ENCODE assay signal across 8 cellular contexts in genomic region chr12:6335451-6336078, GRCh38. TPM values are rescaled to one million over a fixed set of nuclear protein-coding genes. Genes with fewer than 3 reads are reported as not detected.
A peak's percentile ranks its signal among the peaks of the same experiment; 100 is the strongest.
DNase-seq lines count a peak whose midpoint lies in the region; ATAC-seq and TF ChIP-seq lines count a peak whose summit lies in the region.

No MANE protein-coding gene starts in this region.

- no peaks in the 10 kb centered on the region for H3K9me3 ChIP-seq in OCI-LY7 (ENCODE audit: low read length)
- no peaks in the 10 kb centered on the region for H3K9me3 ChIP-seq in osteoblast (ENCODE audit: low read depth, low read length)
- H3K9me3 ChIP-seq in thyroid gland, result no peaks in the 10 kb centered on the region

- intact Hi-C loops in OCI-LY7 (cut with micrococcal nuclease; ENCODE audit: unreplicated experiment), result loop anchor here (1.0 to 5.0 kb wide), 4 partner anchors 32 to 197 kb away; partner anchors contain the start of gene GAPDH
- intact Hi-C loops in thyroid gland (cut with DNase I), result loop anchor here (5.0 kb wide), 2 partner anchors 47 to 202 kb away; partner anchors contain the start of gene LTBR

- H3K4me2 ChIP-seq in OCI-LY7 (ENCODE audit: low read length) (peak overlapping the region; percentile 81), osteoblast (ENCODE audit: insufficient read depth, low read length) (peak overlapping the region; percentile 96)

- peaks cover 72% of the 10 kb centered on the region for H3K4me1 ChIP-seq in OCI-LY7 (ENCODE audit: insufficient read depth, low read length, poor library complexity, severe bottlenecking)
- H3K4me1 ChIP-seq in osteoblast (ENCODE audit: insufficient read depth, low read length), result peaks cover 83% of the 10 kb centered on the region
- H3K4me1 ChIP-seq in thyroid gland, result peaks cover 49 to 75% of the 10 kb centered on the region in 2 donors

- POLR2A ChIA-PET in OCI-LY7 (lab: Charles Lee), result interaction anchor here (0.6 to 4.0 kb wide), 7 partner anchors 9 to 90 kb away, joined by 3 to 55 read pairs (median 5); no protein-coding TSS in a partner anchor

- H3K9me2 ChIP-seq in OCI-LY7 (ENCODE audit: insufficient read depth, low read length), result no peaks in the 10 kb centered on the region

- CTCF ChIA-PET in OCI-LY7 (lab: Charles Lee; ENCODE audit: unreplicated experiment), result interaction anchor here (0.6 to 1.8 kb wide), 5 partner anchors 9 to 130 kb away, joined by 3 to 9 read pairs (median 4); no protein-coding TSS in a partner anchor

- H3K27me3 ChIP-seq in osteoblast (ENCODE audit: insufficient read depth, low read length) (no peaks in the 10 kb centered on the region), thyroid gland (no peaks in the 10 kb centered on the region)

- H2AFZ ChIP-seq in OCI-LY7 (ENCODE audit: low read length) (peak overlapping the region; percentile 16; the same call in 1 of the 2 replicates), osteoblast (ENCODE audit: low read length) (no peak overlapping the region)

- ATAC-seq in HG02678 (IDR thresholded peaks at IDR 0.05; ENCODE audit: unreplicated experiment), result peak; percentile 75

- peak overlapping the region; percentile 80 for H3K27ac ChIP-seq in OCI-LY7 (ENCODE audit: low read depth, low read length, poor library complexity, severe bottlenecking)
- H3K27ac ChIP-seq in osteoblast (ENCODE audit: low read depth, low read length), result peak overlapping the region; percentile 99
- peak overlapping the region; percentile 98 to 100 (median 100) for H3K27ac ChIP-seq in thyroid gland

- BruUV-seq in OCI-LY7 (replicated peaks; lab: Mats Ljungman, UMichigan), result no TSS peak

- H3K79me2 ChIP-seq in OCI-LY7 (ENCODE audit: insufficient read depth, low read depth, low read length) (peaks cover 47% of the 10 kb centered on the region; the same call in 1 of the 2 replicates), osteoblast (ENCODE audit: insufficient read depth, low read length) (peaks cover 90% of the 10 kb centered on the region)

- peak; percentile 92 for DNase-seq in GM13976 (ENCODE audit: low spot score)
- DNase-seq in OCI-LY7 (ENCODE audit: low spot score), result peak; percentile 90
- DNase-seq in activated T-helper 1 cell treated with Interleukin-2 at 50 U/mL for 16 hours (ENCODE audit: low read depth), result peak; percentile 76
- DNase-seq in fibroblast of the conjunctiva (ENCODE audit: low read depth), result peak; percentile 53
- peak; percentile 98 for DNase-seq in osteoblast (ENCODE audit: insufficient read length, low spot score, missing footprints)
- DNase-seq in thyroid gland, result peak; percentile 73
- DNase-seq in D341Med (ENCODE audit: low spot score), result no peak

- H3K36me3 ChIP-seq in OCI-LY7 (ENCODE audit: insufficient read depth, low read length) (peaks cover 45% of the 10 kb centered on the region), osteoblast (ENCODE audit: insufficient read depth, low read length) (peaks cover 54% of the 10 kb centered on the region), thyroid gland (peaks cover 32 to 39% of the 10 kb centered on the region in 2 donors)

- TF ChIP-seq POLR2A in thyroid gland (IDR thresholded peaks at IDR 0.05), result no peak

- WGBS in thyroid gland, 2 donors, result 6 to 13% methylated on average over 6 to 8 of the region's 11 CpGs

- TF ChIP-seq CTCF in GM13976 (IDR thresholded peaks at IDR 0.05; ENCODE audit: borderline replicate concordance, control extremely low read depth, extremely low read depth, insufficient read depth, missing control alignments) (peak; percentile 69), OCI-LY7 (conservative IDR thresholded peaks at IDR 0.05; ENCODE audit: low read length) (peak; percentile 89), osteoblast (IDR thresholded peaks at IDR 0.05; ENCODE audit: extremely low read depth, low read depth, low read length) (peak; percentile 77), thyroid gland (IDR thresholded peaks at IDR 0.05) (peak; percentile 9 to 59 (median 48))

- peak overlapping the region; percentile 53 for H3K4me3 ChIP-seq in OCI-LY7 (ENCODE audit: low read depth, low read length, poor library complexity, severe bottlenecking)
- peak overlapping the region; percentile 66 for H3K4me3 ChIP-seq in osteoblast (ENCODE audit: insufficient read depth, low read length)
- peak overlapping the region in 1 of 3 donors; percentile 95 for H3K4me3 ChIP-seq in thyroid gland (replicated peaks in 1 of 3)

- in situ Hi-C loops in GM13976 (cut with MboI; ENCODE audit: low sequenced_read_pairs, unreplicated experiment), result no loop called here

- no peaks in the 10 kb centered on the region for H4K20me1 ChIP-seq in OCI-LY7 (ENCODE audit: insufficient read depth, low read length)
- peaks cover 77% of the 10 kb centered on the region for H4K20me1 ChIP-seq in osteoblast (ENCODE audit: insufficient read depth, low read length)

RNA-seq across cellular contexts. Expression of gene TNFRSF1A, which starts 6.3 kb away (rescaled TPM):
- 23.4 and 37.3 TPM in 2 replicates for total RNA-seq in OCI-LY7 (2014; rRNA removed; shearing (Covaris generic))
- total RNA-seq in OCI-LY7 (2022) (50.9 and 55.7 TPM in 2 replicates), osteoblast (228 and 255 TPM in 2 replicates), thyroid gland (100 to 1,000 TPM; 131 to 185 (median 150) TPM)

RNA-seq across cellular contexts. Expression of gene PLEKHG6, which starts 25.1 kb away (rescaled TPM):
- not detected in 2 replicates for total RNA-seq in OCI-LY7 (2014; rRNA removed; shearing (Covaris generic))
- total RNA-seq in OCI-LY7 (2022) (not detected in 2 replicates), osteoblast (not detected in 2 replicates), thyroid gland (100 to 1,000 TPM in 1 of 4 donors, 10 to 100 TPM in 1, 1 to 10 TPM in 2; 4.0 to 325 (median 14.1) TPM)

RNA-seq across cellular contexts. Expression of gene SCNN1A, which starts 39.8 kb away (rescaled TPM):
- 0.35 and 0.51 TPM in 2 replicates for total RNA-seq in OCI-LY7 (2014; rRNA removed; shearing (Covaris generic))
- total RNA-seq in OCI-LY7 (2022) (1.0 and 1.3 TPM in 2 replicates), osteoblast (under 0.01 and 0.36 TPM in 2 replicates), thyroid gland (100 to 1,000 TPM; 229 to 449 (median 336) TPM)

RNA-seq across cellular contexts. Expression of gene LTBR, which starts 48.4 kb away (rescaled TPM):
- total RNA-seq in OCI-LY7 (2014; rRNA removed; shearing (Covaris generic)), result not detected in 2 replicates
- not detected in 2 replicates for total RNA-seq in OCI-LY7 (2022)
- total RNA-seq in osteoblast, result 110 and 121 TPM in 2 replicates
- total RNA-seq in thyroid gland, result 100 to 1,000 TPM; 152 to 215 (median 178) TPM

Comparison
In these comparisons a context has a peak if more than half of its experiments do, and no peak if none do; other contexts are left out.
1. RNA of gene SCNN1A, which starts 39.8 kb away (total RNA-seq): 229 to 449 TPM in thyroid gland; 0.35 to 1.3 TPM in OCI-LY7 and under 0.01 to 0.36 TPM in osteoblast; every median in the first group is over 10 times any median in the second.
2. Peak in every context shown above with its lines, with median percentiles within 50 percentile points of each other: CTCF ChIP-seq and H3K27ac ChIP-seq.